2 cellular contexts compared by ENCODE assay signal in genomic region chr6:131819507-131820228, GRCh38.
TF ChIP-seq lines count a peak whose summit lies in the region.

No MANE protein-coding gene starts in this region.

TF ChIP-seq in K562, 482 proteins besides CTCF, POLR2A, EP300 and RAD21 (continues in another document):
- TF ChIP-seq VEZF1 (CRISPR knock-in tag; IDR thresholded peaks at IDR 0.05) (peak; percentile 71), CHD1 (IDR thresholded peaks at IDR 0.05; ENCODE audit: low read length) (no peak), ZBTB1 (CRISPR knock-in tag; IDR thresholded peaks at IDR 0.05; ENCODE audit: borderline replicate concordance, low read depth) (no peak), RREB1 (CRISPR knock-in tag; IDR thresholded peaks at IDR 0.05) (0 out of 2 replicates have a peak, but pooled peaks have one; percentile 17), TFAP4 (CRISPR knock-in tag; IDR thresholded peaks at IDR 0.05; ENCODE audit: borderline replicate concordance) (peak; percentile 71), ZNF639 (CRISPR knock-in tag; conservative IDR thresholded peaks at IDR 0.05 in 1 of 2, IDR thresholded peaks at IDR 0.05 in 1 of 2) (0 out of 4 replicates have a peak, but pooled peaks of 1 of the 2 experiments have one; percentile 32), ARID1B (IDR thresholded peaks at IDR 0.05) (peak; percentile 34; the same call in 1 of the 2 replicates), TCF3 (CRISPR knock-in tag; IDR thresholded peaks at IDR 0.05) (peak; percentile 20; the same call in 1 of the 2 replicates), MEF2A (IDR thresholded peaks at IDR 0.05; ENCODE audit: control insufficient read depth, low read depth, low read length) (no peak), DACH1 (IDR thresholded peaks at IDR 0.05; ENCODE audit: partially characterized antibody) (no peak), RFX1 (IDR thresholded peaks at IDR 0.05) (peak; percentile 68), PML (IDR thresholded peaks at IDR 0.05; ENCODE audit: low read length) (peak; percentile 28; the same call in 1 of the 2 replicates), NEUROD1 (IDR thresholded peaks at IDR 0.05; ENCODE audit: borderline replicate concordance, low read depth, low read length, partially characterized antibody) (no peak), ZNF384 (IDR thresholded peaks at IDR 0.05; ENCODE audit: low read depth, low read length) (peak; percentile 78), MYC (IDR thresholded peaks at IDR 0.05; ENCODE audit: low read depth, low read length) (no peak), MYC (CRISPR knock-in tag; IDR thresholded peaks at IDR 0.05; ENCODE audit: borderline replicate concordance, low read depth) (no peak), SIN3B (IDR thresholded peaks at IDR 0.05; ENCODE audit: low read depth) (no peak), FOXA1 (IDR thresholded peaks at IDR 0.05; ENCODE audit: borderline replicate concordance) (no peak), RCOR1 (IDR thresholded peaks at IDR 0.05; ENCODE audit: borderline replicate concordance in 1 of 2, low read depth in 2 of 2, low read length in 2 of 2) (peak in 1 of 2 experiments; percentile 75; a peak in 1 of 4 replicates)

TF ChIP-seq in HepG2, 621 proteins besides CTCF, POLR2A, EP300 and RAD21:
- no peak for TF ChIP-seq CENPT (CRISPR knock-in tag; IDR thresholded peaks at IDR 0.05; ENCODE audit: low read depth)
- TF ChIP-seq ARHGAP35 (CRISPR knock-in tag; IDR thresholded peaks at IDR 0.05; ENCODE audit: borderline replicate concordance): no peak
- peak; percentile 62 for TF ChIP-seq ZNF7 (CRISPR knock-in tag; IDR thresholded peaks at IDR 0.05)
- TF ChIP-seq ZNF724P (CRISPR knock-in tag; IDR thresholded peaks at IDR 0.05; ENCODE audit: borderline replicate concordance): no peak
- no peak for TF ChIP-seq SOX6 (IDR thresholded peaks at IDR 0.05)
- no peak for TF ChIP-seq SOX6 (CRISPR knock-in tag; IDR thresholded peaks at IDR 0.05)
- no peak for TF ChIP-seq ZNF563 (CRISPR knock-in tag; IDR thresholded peaks at IDR 0.05)
- TF ChIP-seq U2AF1 (optimal IDR thresholded peaks at IDR 0.05; ENCODE audit: low read depth, low read length): no peak
- no peak for TF ChIP-seq RFXANK (CRISPR knock-in tag; IDR thresholded peaks at IDR 0.05)
- TF ChIP-seq ZKSCAN1 (IDR thresholded peaks at IDR 0.05; ENCODE audit: low read length): no peak
- TF ChIP-seq RELA (CRISPR knock-in tag; IDR thresholded peaks at IDR 0.05): peak; percentile 98
- TF ChIP-seq SOX5 (CRISPR knock-in tag; IDR thresholded peaks at IDR 0.05; ENCODE audit: borderline replicate concordance): no peak
- TF ChIP-seq LCORL (IDR thresholded peaks at IDR 0.05): no peak
- TF ChIP-seq LCORL (CRISPR knock-in tag; IDR thresholded peaks at IDR 0.05): no peak
- no peak for TF ChIP-seq ZNF350 (CRISPR knock-in tag; IDR thresholded peaks at IDR 0.05; ENCODE audit: borderline replicate concordance, low read depth)
- TF ChIP-seq NFIB (CRISPR knock-in tag; IDR thresholded peaks at IDR 0.05; ENCODE audit: borderline replicate concordance): no peak
- no peak for TF ChIP-seq FOSL2 (CRISPR knock-in tag; IDR thresholded peaks at IDR 0.05)
- TF ChIP-seq PHF5A (CRISPR knock-in tag; IDR thresholded peaks at IDR 0.05; ENCODE audit: low read depth, unreplicated experiment): no peak
